2 cellular contexts compared by ENCODE assay signal in genomic region chr1:84122780-84123382, GRCh38.
TF ChIP-seq lines count a peak whose summit lies in the region.

No MANE protein-coding gene starts in this region.

TF ChIP-seq in SK-N-SH treated with all-trans-retinoic acid at 6 μM for 48 hours, 23 proteins besides CTCF, POLR2A, EP300 and RAD21 (continued from another document):
- no peak for TF ChIP-seq TSHZ2 (CRISPR knock-in tag; IDR thresholded peaks at IDR 0.05)
- TF ChIP-seq POU6F1 (CRISPR knock-in tag; IDR thresholded peaks at IDR 0.05; ENCODE audit: borderline replicate concordance, low read depth), result no peak
- no peak for TF ChIP-seq ESRRG (CRISPR knock-in tag; IDR thresholded peaks at IDR 0.05)
- TF ChIP-seq OSR1 (CRISPR knock-in tag; IDR thresholded peaks at IDR 0.05), result no peak
- TF ChIP-seq CREB5 (CRISPR knock-in tag; IDR thresholded peaks at IDR 0.05; ENCODE audit: low read depth), result no peak
- no peak for TF ChIP-seq ZFP3 (CRISPR knock-in tag; IDR thresholded peaks at IDR 0.05)
- TF ChIP-seq RARB (CRISPR knock-in tag; IDR thresholded peaks at IDR 0.05), result no peak
- no peak for TF ChIP-seq PATZ1 (CRISPR knock-in tag; IDR thresholded peaks at IDR 0.05; ENCODE audit: borderline replicate concordance)
- no peak for TF ChIP-seq ARNTL (CRISPR knock-in tag; IDR thresholded peaks at IDR 0.05; ENCODE audit: borderline replicate concordance, low read depth)
- no peak for TF ChIP-seq ZC3H10 (CRISPR knock-in tag; IDR thresholded peaks at IDR 0.05)
- TF ChIP-seq CSRNP3 (CRISPR knock-in tag; IDR thresholded peaks at IDR 0.05), result no peak
- TF ChIP-seq ZNF8 (CRISPR knock-in tag; IDR thresholded peaks at IDR 0.05), result no peak
- no peak for TF ChIP-seq GLIS3 (CRISPR knock-in tag; IDR thresholded peaks at IDR 0.05)
- no peak for TF ChIP-seq CSDC2 (CRISPR knock-in tag; IDR thresholded peaks at IDR 0.05)
- no peak for TF ChIP-seq PPARA (CRISPR knock-in tag; IDR thresholded peaks at IDR 0.05; ENCODE audit: borderline replicate concordance)
- no peak for TF ChIP-seq ZNF565 (CRISPR knock-in tag; conservative IDR thresholded peaks at IDR 0.05; ENCODE audit: low read depth)
- TF ChIP-seq SNAI2 (CRISPR knock-in tag; IDR thresholded peaks at IDR 0.05), result no peak

TF ChIP-seq in GM12878, 131 proteins besides CTCF, POLR2A, EP300 and RAD21 (continued from another document):
- no peak for TF ChIP-seq SUZ12 (IDR thresholded peaks at IDR 0.05; ENCODE audit: unreplicated experiment)
